17 cellular contexts compared by ENCODE assay signal in genomic region chrX:13093489-13094140, GRCh38. TPM values are rescaled to one million over a fixed set of nuclear protein-coding genes. Genes with fewer than 3 reads are reported as not detected.
DNase-seq lines count a peak whose midpoint lies in the region; ATAC-seq and TF ChIP-seq lines count a peak whose summit lies in the region.
"Had no signal": no experiment of that assay in that cellular context is flagged by ENCODE, and none has a peak within 500 bp of the region (broad histone marks: within the 10 kb centered on the region; RNA-seq: fewer than 3 reads in every experiment).

No MANE protein-coding gene starts in this region.

- H4K20me1 ChIP-seq in BLaER1 treated with 17β-estradiol and CSF1 and Interleukin-3, amounts not matched to agents 10 nM and 100 nM: no peaks in the 10 kb centered on the region

- H3K9ac ChIP-seq in BLaER1 treated with 17β-estradiol and CSF1 and Interleukin-3, amounts not matched to agents 10 nM and 100 nM: peak overlapping the region in 8 of 11 experiments; percentile 22 to 82 (median 50); a peak in 8 of 22 replicates

- TF ChIP-seq CTCF in HL-60 (IDR thresholded peaks at IDR 0.05; ENCODE audit: insufficient read depth, low read length) (no peak), glutamatergic neuron (IDR thresholded peaks at IDR 0.05; ENCODE audit: partially characterized antibody, unreplicated experiment) (no peak)

- no peaks in the 10 kb centered on the region for H3K36me3 Mint-ChIP-seq in activated T-helper 2 cell treated with anti-CD3 and anti-CD28 coated beads, Interferon-gamma antibody, Interleukin-2, Interleukin-4, amounts not matched to agents 10 μg/mL and 5 μg/mL and 100 μg/mL, durations not matched to agents 14 hours and 24 hours and 36 hours (ENCODE audit: low read depth)
- H3K36me3 Mint-ChIP-seq in naive B cell (no peaks in the 10 kb centered on the region), glutamatergic neuron (ENCODE audit: unreplicated experiment) (no peaks in the 10 kb centered on the region)

- DNase-seq in HL-60 (ENCODE audit: low read depth in 1 of 2, low spot score in 1 of 2): no peak
- no peak for DNase-seq in activated T-helper 2 cell treated with anti-CD3 and anti-CD28 coated beads, Interferon-gamma antibody, Interleukin-2, Interleukin-4, amounts not matched to agents 10 μg/mL and 5 μg/mL and 100 μg/mL, durations not matched to agents 14 hours and 24 hours and 36 hours (ENCODE audit: low spot score)
- DNase-seq in naive B cell: no peak
- DNase-seq in glutamatergic neuron: no peak
- DNase-seq in NCI-H146 (lab: John Stamatoyannopoulos, UW): no peak
- DNase-seq: GF-D8, midbrain, NCI-H1436, NCI-H774, right cardiac atrium, SW 1271 had no signal

- no peaks in the 10 kb centered on the region for H3K36me3 ChIP-seq in BLaER1 treated with 17β-estradiol and CSF1 and Interleukin-3, amounts not matched to agents 10 nM and 100 nM
- H3K36me3 ChIP-seq: vagina had no signal

- H3K27ac Mint-ChIP-seq in activated T-helper 2 cell treated with anti-CD3 and anti-CD28 coated beads, Interferon-gamma antibody, Interleukin-2, Interleukin-4, amounts not matched to agents 10 μg/mL and 5 μg/mL and 100 μg/mL, durations not matched to agents 14 hours and 24 hours and 36 hours: peak overlapping the region; percentile 90
- H3K27ac Mint-ChIP-seq in naive B cell (peak overlapping the region; percentile 45 to 97 (median 89)), glutamatergic neuron (ENCODE audit: unreplicated experiment) (no peak overlapping the region)

- peak overlapping the region; percentile 70 to 99 (median 95); a peak in 21 of 22 replicates for H3K27ac ChIP-seq in BLaER1 treated with 17β-estradiol and CSF1 and Interleukin-3, amounts not matched to agents 10 nM and 100 nM
- peak overlapping the region; percentile 97; the same call in 1 of the 2 replicates for H3K27ac ChIP-seq in HL-60 (replicated peaks)
- H3K27ac ChIP-seq: C4-2B, epithelial cell of prostate, vagina had no signal

- peak overlapping the region in 2 of 10 experiments; percentile 13 to 25; a peak in 2 of 20 replicates for H3K4me3 ChIP-seq in BLaER1 treated with 17β-estradiol and CSF1 and Interleukin-3, amounts not matched to agents 10 nM and 100 nM
- no peak overlapping the region for H3K4me3 ChIP-seq in HL-60 (replicated peaks; ENCODE audit: insufficient read depth, low read length)
- H3K4me3 ChIP-seq: vagina had no signal

- peak overlapping the region; percentile 69 for H3K4me3 Mint-ChIP-seq in activated T-helper 2 cell treated with anti-CD3 and anti-CD28 coated beads, Interferon-gamma antibody, Interleukin-2, Interleukin-4, amounts not matched to agents 10 μg/mL and 5 μg/mL and 100 μg/mL, durations not matched to agents 14 hours and 24 hours and 36 hours (ENCODE audit: low read depth)
- H3K4me3 Mint-ChIP-seq in naive B cell (peak overlapping the region in 4 of 8 donors; percentile 4 to 73 (median 55)), glutamatergic neuron (ENCODE audit: unreplicated experiment) (no peak overlapping the region)

- peaks cover 60% of the 10 kb centered on the region for H3K4me1 Mint-ChIP-seq in activated T-helper 2 cell treated with anti-CD3 and anti-CD28 coated beads, Interferon-gamma antibody, Interleukin-2, Interleukin-4, amounts not matched to agents 10 μg/mL and 5 μg/mL and 100 μg/mL, durations not matched to agents 14 hours and 24 hours and 36 hours (ENCODE audit: low read depth)
- peaks cover 20 to 56% (median 27%) of the 10 kb centered on the region in 3 donors for H3K4me1 Mint-ChIP-seq in naive B cell
- H3K4me1 Mint-ChIP-seq in glutamatergic neuron (ENCODE audit: low read depth, unreplicated experiment): no peaks in the 10 kb centered on the region

- H3K4me2 ChIP-seq in BLaER1 treated with 17β-estradiol and CSF1 and Interleukin-3, amounts not matched to agents 10 nM and 100 nM: peak overlapping the region; percentile 34 to 83 (median 65)

- peaks cover 0 to 14% (median 4%) of the 10 kb centered on the region in 11 experiments; a peak in 9 of 22 replicates for H3K9me3 ChIP-seq in BLaER1 treated with 17β-estradiol and CSF1 and Interleukin-3, amounts not matched to agents 10 nM and 100 nM (replicated peaks in 1 of 11)
- H3K9me3 ChIP-seq: vagina had no signal

- no peaks in the 10 kb centered on the region for H3K27me3 Mint-ChIP-seq in activated T-helper 2 cell treated with anti-CD3 and anti-CD28 coated beads, Interferon-gamma antibody, Interleukin-2, Interleukin-4, amounts not matched to agents 10 μg/mL and 5 μg/mL and 100 μg/mL, durations not matched to agents 14 hours and 24 hours and 36 hours (ENCODE audit: low read depth)
- H3K27me3 Mint-ChIP-seq in naive B cell: peaks cover 0 to 5% (median 0%) of the 10 kb centered on the region in 3 donors
- no peaks in the 10 kb centered on the region for H3K27me3 Mint-ChIP-seq in glutamatergic neuron (ENCODE audit: unreplicated experiment)

- peaks cover 52 to 80% (median 56%) of the 10 kb centered on the region in 10 experiments for H3K4me1 ChIP-seq in BLaER1 treated with 17β-estradiol and CSF1 and Interleukin-3, amounts not matched to agents 10 nM and 100 nM

- H3K9me3 Mint-ChIP-seq in activated T-helper 2 cell treated with anti-CD3 and anti-CD28 coated beads, Interferon-gamma antibody, Interleukin-2, Interleukin-4, amounts not matched to agents 10 μg/mL and 5 μg/mL and 100 μg/mL, durations not matched to agents 14 hours and 24 hours and 36 hours: no peaks in the 10 kb centered on the region
- peaks cover 0 to 7% (median 0%) of the 10 kb centered on the region in 7 donors for H3K9me3 Mint-ChIP-seq in naive B cell
- H3K9me3 Mint-ChIP-seq in glutamatergic neuron (ENCODE audit: unreplicated experiment): peaks cover 3% of the 10 kb centered on the region

- H3K27me3 ChIP-seq in BLaER1 treated with 17β-estradiol and CSF1 and Interleukin-3, amounts not matched to agents 10 nM and 100 nM: peaks cover 0 to 33% (median 0%) of the 10 kb centered on the region in 11 experiments; a peak in 3 of 22 replicates
- no peaks in the 10 kb centered on the region for H3K27me3 ChIP-seq in HL-60 (ENCODE audit: insufficient read depth, poor library complexity, severe bottlenecking)
- H3K27me3 ChIP-seq: vagina had no signal

- ATAC-seq in naive B cell (ENCODE audit: low read depth in 2 of 2) (no peak), HG02798 (IDR thresholded peaks at IDR 0.05; ENCODE audit: poor library complexity, unreplicated experiment) (no peak), GM21723 (IDR thresholded peaks at IDR 0.05; ENCODE audit: unreplicated experiment) (no peak)
- ATAC-seq: right cardiac atrium had no signal

- intact Hi-C loops in activated T-helper 2 cell treated with anti-CD3 and anti-CD28 coated beads, Interferon-gamma antibody, Interleukin-2, Interleukin-4, amounts not matched to agents 10 μg/mL and 5 μg/mL and 100 μg/mL, durations not matched to agents 14 hours and 24 hours and 36 hours (cut with micrococcal nuclease): loop anchor here (1.0 to 5.0 kb wide), 10 partner anchors 39 to 1331 kb away; partner anchors contain the start of gene GEMIN8

RNA-seq across cellular contexts. Expression of gene FAM9C, which starts 49.2 kb away (rescaled TPM):
- total RNA-seq in activated T-helper 2 cell treated with anti-CD3 and anti-CD28 coated beads, Interferon-gamma antibody, Interleukin-2, Interleukin-4, amounts not matched to agents 10 μg/mL and 5 μg/mL and 100 μg/mL, durations not matched to agents 14 hours and 24 hours and 36 hours: not detected in 2 replicates
- polyA plus RNA-seq in naive B cell (ENCODE audit: low read depth in 6 of 6): not detected
- total RNA-seq in glutamatergic neuron (ENCODE audit: unreplicated experiment): not detected
- total RNA-seq: right cardiac atrium, vagina had no signal
